ENCODE assay signal across 8 cellular contexts in genomic region chr6:42891199-42891722, GRCh38. TPM values are rescaled to one million over a fixed set of nuclear protein-coding genes. Genes with fewer than 3 reads are reported as not detected.
A peak's percentile ranks its signal among the peaks of the same experiment; 100 is the strongest.
DNase-seq lines count a peak whose midpoint lies in the region; ATAC-seq and TF ChIP-seq lines count a peak whose summit lies in the region.

No MANE protein-coding gene starts in this region.

- peak overlapping the region; percentile 77 for H3K4me3 ChIP-seq in AG09309 (ENCODE audit: control insufficient read depth, low read depth, low read length)
- H3K4me3 ChIP-seq in Loucy (ENCODE audit: low read length, poor library complexity, severe bottlenecking): peak overlapping the region; percentile 84
- H3K4me3 ChIP-seq in duodenal mucosa (ENCODE audit: low read depth in 1 of 2, low read length in 2 of 2): peak overlapping the region; percentile 87 to 90

- H3K9ac ChIP-seq in Loucy (ENCODE audit: low read depth, low read length, poor library complexity, severe bottlenecking) (peak overlapping the region; percentile 84), duodenal mucosa (ENCODE audit: low read depth in 1 of 2, low read length in 2 of 2) (peak overlapping the region; percentile 78 to 91)

- peaks cover 3% of the 10 kb centered on the region; the same call in 1 of the 2 replicates for H3K36me3 ChIP-seq in Loucy (ENCODE audit: insufficient read depth, low read length)
- H3K36me3 ChIP-seq in duodenal mucosa (ENCODE audit: control insufficient read depth in 1 of 2, insufficient read depth in 2 of 2, low read length in 2 of 2): no peaks in the 10 kb centered on the region

- peak overlapping the region; percentile 13 for H3K27ac ChIP-seq in duodenal mucosa (ENCODE audit: low read depth, low read length)
- H3K27ac ChIP-seq in foreskin keratinocyte: no peak overlapping the region

- no peaks in the 10 kb centered on the region for H3K9me3 Mint-ChIP-seq in natural killer cell

- no peaks in the 10 kb centered on the region for H3K9me3 ChIP-seq in Loucy (ENCODE audit: insufficient read depth, low read depth, low read length)
- no peaks in the 10 kb centered on the region for H3K9me3 ChIP-seq in duodenal mucosa (ENCODE audit: control insufficient read depth in 1 of 2, low read length in 2 of 2)

- no peaks in the 10 kb centered on the region for H3K36me3 Mint-ChIP-seq in natural killer cell

- intact Hi-C loops in natural killer cell (cut with micrococcal nuclease): loop anchor here (5.0 kb wide), 1 partner anchor 109 kb away; the partner anchor contains the start of gene BICRAL

- H3K4me3 Mint-ChIP-seq in natural killer cell: peak overlapping the region; percentile 97

- peak overlapping the region; percentile 82 for H2AFZ ChIP-seq in Loucy (ENCODE audit: low read length)

- H3K4me2 ChIP-seq in Loucy (ENCODE audit: low read depth, low read length, poor library complexity, severe bottlenecking): peak overlapping the region; percentile 75

- no peaks in the 10 kb centered on the region for H3K27me3 ChIP-seq in Loucy (ENCODE audit: insufficient read depth, low read length, poor library complexity, severe bottlenecking)
- no peaks in the 10 kb centered on the region for H3K27me3 ChIP-seq in duodenal mucosa (ENCODE audit: control insufficient read depth in 1 of 2, insufficient read depth in 2 of 2, low read length in 2 of 2)
- H3K27me3 ChIP-seq in foreskin keratinocyte: no peaks in the 10 kb centered on the region

- H3K4me1 ChIP-seq in Loucy (ENCODE audit: insufficient read depth, low read length, poor library complexity, severe bottlenecking) (peaks cover 6% of the 10 kb centered on the region), duodenal mucosa (ENCODE audit: control insufficient read depth in 1 of 2, insufficient read depth in 2 of 2, low read length in 2 of 2) (peaks cover 4 to 11% of the 10 kb centered on the region in 2 donors), foreskin keratinocyte (no peaks in the 10 kb centered on the region)

- H3K27me3 Mint-ChIP-seq in natural killer cell (ENCODE audit: low read depth in 2 of 2): no peaks in the 10 kb centered on the region

- H3K4me1 Mint-ChIP-seq in natural killer cell: peaks cover 7 to 8% of the 10 kb centered on the region in 2 donors

- H4K20me1 ChIP-seq in Loucy (ENCODE audit: insufficient read depth, low read length, poor library complexity, severe bottlenecking): peaks cover 10% of the 10 kb centered on the region

- peak overlapping the region; percentile 91 to 97 for H3K27ac Mint-ChIP-seq in natural killer cell

- 0 out of 2 replicates have a peak, but pooled peaks cover 4% of the 10 kb centered on the region for H3K79me2 ChIP-seq in Loucy (ENCODE audit: insufficient read depth, low read length)

- TF ChIP-seq CTCF in AG09309 (IDR thresholded peaks at IDR 0.05; ENCODE audit: control insufficient read depth, insufficient read depth, low read depth, low read length, missing control alignments) (no peak), Loucy (conservative IDR thresholded peaks at IDR 0.05; ENCODE audit: low read length) (no peak), natural killer cell (IDR thresholded peaks at IDR 0.05) (no peak), foreskin keratinocyte (conservative IDR thresholded peaks at IDR 0.05) (no peak)

- H3F3A ChIP-seq in Loucy (ENCODE audit: low read depth): no peaks in the 10 kb centered on the region

- ATAC-seq in natural killer cell: no peak
- ATAC-seq in foreskin keratinocyte: no peak

- no peaks in the 10 kb centered on the region for H3K9me2 ChIP-seq in Loucy (replicated peaks; ENCODE audit: low read depth, low read length)

- DNase-seq in AG09309 (ENCODE audit: low read depth) (no peak), natural killer cell (no peak), AG08395 (ENCODE audit: low spot score) (no peak), NCI-H748 (lab: John Stamatoyannopoulos, UW; ENCODE audit: unreplicated experiment) (no peak), NOMO-1 treated with dmso at 0.1 percent for 144 hours (lab: John Stamatoyannopoulos, UW; ENCODE audit: unreplicated experiment) (no peak), foreskin keratinocyte (no peak)

RNA-seq across cellular contexts. Expression of gene RPL7L1, which starts 11.8 kb away (rescaled TPM):
- 10 to 100 TPM; 66.9 to 67.2 (median 66.9) TPM for total RNA-seq in natural killer cell
- total RNA-seq in foreskin keratinocyte: 136 and 138 TPM in 2 replicates
- polyA plus RNA-seq in foreskin keratinocyte: 55.2 and 65.9 TPM in 2 replicates

RNA-seq across cellular contexts. Expression of gene PTCRA, which starts 24.6 kb away (rescaled TPM):
- total RNA-seq in natural killer cell (1 to 10 TPM in 2 of 3 donors, not detected in 1; 3.7 to 4.7 TPM), foreskin keratinocyte (not detected in 2 replicates)
- polyA plus RNA-seq in foreskin keratinocyte: not detected in 2 replicates

RNA-seq across cellular contexts. Expression of gene CNPY3, which starts 38.0 kb away (rescaled TPM):
- total RNA-seq in natural killer cell (10 to 100 TPM; 52.4 to 71.2 (median 59.8) TPM), foreskin keratinocyte (34.5 and 38.7 TPM in 2 replicates)
- polyA plus RNA-seq in foreskin keratinocyte: 49.0 and 49.5 TPM in 2 replicates
